13 cellular contexts compared by ENCODE assay signal in the genomic region with DNA sequence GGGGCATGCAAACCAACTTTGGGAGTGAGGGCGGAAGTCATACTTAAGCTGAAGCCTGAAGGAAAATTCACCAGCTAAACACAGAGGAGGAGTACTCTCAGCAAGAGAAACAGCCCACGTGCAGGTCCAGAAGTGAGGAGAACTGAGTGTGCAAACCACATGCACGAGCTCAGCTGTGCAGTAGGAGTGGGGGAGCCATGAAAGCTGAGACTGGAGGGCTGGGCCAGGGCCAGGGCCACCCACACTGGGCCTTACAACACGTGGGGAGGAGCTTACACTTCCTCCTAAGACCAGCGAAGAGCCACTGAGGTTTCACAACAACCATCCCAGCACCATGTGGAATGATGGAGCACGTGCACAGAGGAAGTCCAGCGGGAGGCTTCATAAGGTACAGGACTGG. TPM values are rescaled to one million over a fixed set of nuclear protein-coding genes. Genes with fewer than 3 reads are reported as not detected.
DNase-seq lines count a peak whose midpoint lies in the region; ATAC-seq and TF ChIP-seq lines count a peak whose summit lies in the region.
"Had no signal": no experiment of that assay in that cellular context is flagged by ENCODE, and none has a peak within 500 bp of the region (broad histone marks: within the 10 kb centered on the region; RNA-seq: fewer than 3 reads in every experiment).

No MANE protein-coding gene starts in this region.

- peaks cover 4% of the 10 kb centered on the region for H3K27me3 ChIP-seq in HL-60 (ENCODE audit: insufficient read depth, poor library complexity, severe bottlenecking)
- H3K27me3 ChIP-seq: ascending aorta, uterus had no signal

- POLR2A ChIA-PET in AG04449 (lab: Yijun Ruan, JAX) = no interaction called here
- POLR2A ChIA-PET in WTC11 (lab: Charles Lee) = interaction anchor here (0.6 to 2.6 kb wide), 3 partner anchors 10 to 136 kb away, joined by 3 to 8 read pairs (median 3); partner anchors contain the start of gene WWC1

- peaks cover 8% of the 10 kb centered on the region; the same call in 1 of the 2 replicates for H3K27me3 Mint-ChIP-seq in WTC11 (ENCODE audit: low read depth)

- H3K27ac ChIP-seq in HL-60 (replicated peaks) = no peak overlapping the region
- H3K27ac ChIP-seq: ascending aorta, esophagus muscularis mucosa, uterus had no signal

- H3K4me1 Mint-ChIP-seq in WTC11 = peaks cover 20% of the 10 kb centered on the region

- no peak overlapping the region for H3K4me3 Mint-ChIP-seq in WTC11
- H3K4me3 Mint-ChIP-seq: activated T-cell treated with anti-CD3 and anti-CD28 coated beads, Interleukin-2, amount 50 U/mL, for 24 hours had no signal

- H3K36me3 Mint-ChIP-seq in WTC11 = no peaks in the 10 kb centered on the region

- DNase-seq in AG04449 (ENCODE audit: low read depth, low spot score) (peak; percentile 38), HL-60 (ENCODE audit: low read depth in 1 of 2, low spot score in 1 of 2) (peak; percentile 64 to 68), WTC11 (ENCODE audit: low spot score) (no peak), islet precursor cell (peak; percentile 63), T-helper 9 cell (no peak), GDM1 (lab: John Stamatoyannopoulos, UW) (no peak), mucosa of gallbladder (ENCODE audit: low spot score) (no peak)
- DNase-seq: activated T-cell treated with anti-CD3 and anti-CD28 coated beads, Interleukin-2, amount 50 U/mL, for 24 hours; NCI-H2081 treated with DMSO at 0.1 percent for 48 hours; uterus had no signal

- H3K9me3 Mint-ChIP-seq in WTC11 = no peaks in the 10 kb centered on the region

- H3K4me3 ChIP-seq in AG04449 (ENCODE audit: low read depth, low read length) = no peak overlapping the region
- H3K4me3 ChIP-seq in HL-60 (replicated peaks; ENCODE audit: insufficient read depth, low read length) = no peak overlapping the region
- H3K4me3 ChIP-seq: ascending aorta, esophagus muscularis mucosa, uterus had no signal

- CTCF ChIA-PET in AG04449 (lab: Yijun Ruan, JAX) (interaction anchor here (1.4 to 5.5 kb wide), 3 partner anchors 11 to 204 kb away, joined by 10 to 41 read pairs (median 34); partner anchors contain the start of genes RARS1 and WWC1), WTC11 (lab: Charles Lee) (interaction anchor here (0.6 to 3.3 kb wide), 8 partner anchors 9 to 83 kb away, joined by 3 to 15 read pairs (median 4); no protein-coding TSS in a partner anchor)

- H3K27ac Mint-ChIP-seq in WTC11 = no peak overlapping the region
- H3K27ac Mint-ChIP-seq: activated T-cell treated with anti-CD3 and anti-CD28 coated beads, Interleukin-2, amount 50 U/mL, for 24 hours had no signal

- no peak for TF ChIP-seq CTCF in AG04449 (IDR thresholded peaks at IDR 0.05; ENCODE audit: insufficient read depth, low read length, missing control alignments)
- TF ChIP-seq CTCF in HL-60 (IDR thresholded peaks at IDR 0.05; ENCODE audit: insufficient read depth, low read length) = no peak
- no peak for TF ChIP-seq CTCF in WTC11 (IDR thresholded peaks at IDR 0.05)

- ATAC-seq in WTC11 (peak; percentile 68), HG02642 (IDR thresholded peaks at IDR 0.05; ENCODE audit: poor library complexity, unreplicated experiment) (no peak)

TF ChIP-seq in WTC11, 78 proteins besides CTCF, POLR2A, EP300 and RAD21:
- peak; percentile 37; the same call in 1 of the 2 replicates for TF ChIP-seq ZBTB43 (CRISPR knock-in tag; IDR thresholded peaks at IDR 0.05)
- peak; percentile 11; the same call in 1 of the 2 replicates for TF ChIP-seq MAX (CRISPR knock-in tag; IDR thresholded peaks at IDR 0.05)
- TF ChIP-seq ZNF425 (CRISPR knock-in tag; conservative IDR thresholded peaks at IDR 0.05) = no peak
- TF ChIP-seq, protein P1, sequence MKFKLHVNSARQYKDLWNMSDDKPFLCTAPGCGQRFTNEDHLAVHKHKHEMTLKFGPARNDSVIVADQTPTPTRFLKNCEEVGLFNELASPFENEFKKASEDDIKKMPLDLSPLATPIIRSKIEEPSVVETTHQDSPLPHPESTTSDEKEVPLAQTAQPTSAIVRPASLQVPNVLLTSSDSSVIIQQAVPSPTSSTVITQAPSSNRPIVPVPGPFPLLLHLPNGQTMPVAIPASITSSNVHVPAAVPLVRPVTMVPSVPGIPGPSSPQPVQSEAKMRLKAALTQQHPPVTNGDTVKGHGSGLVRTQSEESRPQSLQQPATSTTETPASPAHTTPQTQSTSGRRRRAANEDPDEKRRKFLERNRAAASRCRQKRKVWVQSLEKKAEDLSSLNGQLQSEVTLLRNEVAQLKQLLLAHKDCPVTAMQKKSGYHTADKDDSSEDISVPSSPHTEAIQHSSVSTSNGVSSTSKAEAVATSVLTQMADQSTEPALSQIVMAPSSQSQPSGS (CRISPR knock-in tag; IDR thresholded peaks at IDR 0.05; ENCODE audit: borderline replicate concordance, low read depth) = no peak
- TF ChIP-seq NFYB (CRISPR knock-in tag; conservative IDR thresholded peaks at IDR 0.05; ENCODE audit: low read depth) = no peak
- TF ChIP-seq ATF1 (CRISPR knock-in tag; IDR thresholded peaks at IDR 0.05) = no peak
- TF ChIP-seq, protein P2, sequence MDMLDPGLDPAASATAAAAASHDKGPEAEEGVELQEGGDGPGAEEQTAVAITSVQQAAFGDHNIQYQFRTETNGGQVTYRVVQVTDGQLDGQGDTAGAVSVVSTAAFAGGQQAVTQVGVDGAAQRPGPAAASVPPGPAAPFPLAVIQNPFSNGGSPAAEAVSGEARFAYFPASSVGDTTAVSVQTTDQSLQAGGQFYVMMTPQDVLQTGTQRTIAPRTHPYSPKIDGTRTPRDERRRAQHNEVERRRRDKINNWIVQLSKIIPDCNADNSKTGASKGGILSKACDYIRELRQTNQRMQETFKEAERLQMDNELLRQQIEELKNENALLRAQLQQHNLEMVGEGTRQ (CRISPR knock-in tag; IDR thresholded peaks at IDR 0.05) = peak; percentile 41

RNA-seq across cellular contexts. Expression of gene WWC1, which starts 9.3 kb away (rescaled TPM):
- total RNA-seq in WTC11 (2021) (29.1 to 48.4 TPM (median 31.6 TPM) in 3 replicates), mucosa of gallbladder (58.4 TPM)
- total RNA-seq: ascending aorta had no signal

Comparison
In these comparisons a context has a peak if more than half of its experiments do, and no peak if none do; other contexts are left out.
1. DNase-seq: peak in AG04449 (single experiment), HL-60 (2 of 2) and islet precursor cell (single experiment); none in WTC11 (single experiment), T-helper 9 cell (single experiment), GDM1 (single experiment) and mucosa of gallbladder (single experiment).